9 cellular contexts compared by ENCODE assay signal in genomic region chr1:219990782-219991510, GRCh38. TPM values are rescaled to one million over a fixed set of nuclear protein-coding genes. Genes with fewer than 3 reads are reported as not detected.
DNase-seq lines count a peak whose midpoint lies in the region; ATAC-seq and TF ChIP-seq lines count a peak whose summit lies in the region.
"Had no signal": no experiment of that assay in that cellular context is flagged by ENCODE, and none has a peak within 500 bp of the region (broad histone marks: within the 10 kb centered on the region; RNA-seq: fewer than 3 reads in every experiment).

No MANE protein-coding gene starts in this region.

- no peak overlapping the region for H3K27ac ChIP-seq in adrenal gland
- no peak overlapping the region for H3K27ac ChIP-seq in caudate nucleus (ENCODE audit: low read depth, low read length)

- H3K27me3 Mint-ChIP-seq in T-helper 17 cell, result no peaks in the 10 kb centered on the region
- H3K27me3 Mint-ChIP-seq: CD4-positive, CD25-positive, alpha-beta regulatory T cell had no signal

- 18 to 26% (median 23%) methylated on average over 2 of the region's 2 CpGs for WGBS in adrenal gland, 4 donors

- H3K9me3 ChIP-seq in adrenal gland (replicated peaks in 1 of 3) (no peaks in the 10 kb centered on the region), T-helper 17 cell (ENCODE audit: control insufficient read depth, low read length, poor library complexity, severe bottlenecking) (no peaks in the 10 kb centered on the region)

- H3K36me3 Mint-ChIP-seq in T-helper 17 cell (ENCODE audit: low read depth), result peaks cover 5% of the 10 kb centered on the region

- DNase-seq in NCI-H2081 (lab: John Stamatoyannopoulos, UW) (peak; percentile 50 to 54), NCI-H2081 treated with DMSO at 0.1 percent for 48 hours (lab: John Stamatoyannopoulos, UW) (no peak), NB4 (ENCODE audit: low read depth) (peak; percentile 21), adrenal gland (no peak), kidney glomerular epithelial cell (lab: John Stamatoyannopoulos, UW) (peak; percentile 46), caudate nucleus (lab: John Stamatoyannopoulos, UW) (no peak), T-helper 17 cell (no peak)

- ATAC-seq in HG03442 (IDR thresholded peaks at IDR 0.05; ENCODE audit: unreplicated experiment) (no peak), T-helper 17 cell (no peak)

- intact Hi-C loops in adrenal gland (cut with DNase I), result no loop called here

- no peak overlapping the region for H3K27ac Mint-ChIP-seq in T-helper 17 cell

- H3K4me3 ChIP-seq in NB4 (ENCODE audit: low read depth, low read length) (no peak overlapping the region), adrenal gland (no peak overlapping the region)

- TF ChIP-seq POLR2A in NB4 (IDR thresholded peaks at IDR 0.05; ENCODE audit: extremely low read depth, insufficient read length) (no peak), adrenal gland (IDR thresholded peaks at IDR 0.05) (no peak)

- no peak overlapping the region for H3K4me3 Mint-ChIP-seq in T-helper 17 cell
- H3K4me3 Mint-ChIP-seq: CD4-positive, CD25-positive, alpha-beta regulatory T cell had no signal

- peak; percentile 36 for TF ChIP-seq CTCF in NB4 (IDR thresholded peaks at IDR 0.05; ENCODE audit: low read depth, low read length)
- peak; percentile 33 to 86 (median 60) for TF ChIP-seq CTCF in adrenal gland (IDR thresholded peaks at IDR 0.05)

- no peaks in the 10 kb centered on the region for H3K27me3 ChIP-seq in adrenal gland

- no peaks in the 10 kb centered on the region for H3K4me1 ChIP-seq in adrenal gland (replicated peaks in 1 of 2)

- H3K36me3 ChIP-seq in adrenal gland (replicated peaks in 1 of 2), result peaks cover 0 to 11% of the 10 kb centered on the region in 2 donors

- H3K4me1 Mint-ChIP-seq in T-helper 17 cell, result peaks cover 6% of the 10 kb centered on the region

RNA-seq across cellular contexts. Expression of gene EPRS1, which starts 55.4 kb away (rescaled TPM):
- total RNA-seq in adrenal gland (10 to 100 TPM; 33.9 to 82.8 (median 56.7) TPM), T-helper 17 cell (10 to 100 TPM; 55.1 to 60.3 TPM)
- polyA plus RNA-seq in adrenal gland, result 100 to 1,000 TPM in 1 of 3 donors, 10 to 100 TPM in 2; 34.3 to 116 (median 45.7) TPM

Comparison
In these comparisons a context has a peak if more than half of its experiments do, and no peak if none do; other contexts are left out.
1. DNase-seq: peak in NCI-H2081 (2 of 2), NB4 (single experiment) and kidney glomerular epithelial cell (single experiment); none in NCI-H2081 treated with DMSO at 0.1 percent for 48 hours (single experiment), adrenal gland (0 of 7), caudate nucleus (0 of 61) and T-helper 17 cell (0 of 3).